In genomic region chr3:114582929-114583328, GRCh38 we compare ENCODE assay signal across 10 cellular contexts.
DNase-seq lines count a peak whose midpoint lies in the region; ATAC-seq and TF ChIP-seq lines count a peak whose summit lies in the region.
"Had no signal": no experiment of that assay in that cellular context is flagged by ENCODE, and none has a peak within 500 bp of the region (broad histone marks: within the 10 kb centered on the region; RNA-seq: fewer than 3 reads in every experiment).

No MANE protein-coding gene starts in this region.

- in situ Hi-C loops in GM13977 (cut with MboI; ENCODE audit: low pct_unique_long_range_greater_than_20kb, low sequenced_read_pairs, unreplicated experiment) = no loop called here

- peak; percentile 12 for DNase-seq in GM13977 (ENCODE audit: low spot score)
- DNase-seq in GM19238 (ENCODE audit: insufficient read length, low spot score) = peak; percentile 11
- no peak for DNase-seq in SKM-1 treated with dmso at 0.1 percent for 144 hours (lab: John Stamatoyannopoulos, UW; ENCODE audit: unreplicated experiment)
- DNase-seq in NCI-H146 (lab: John Stamatoyannopoulos, UW) = no peak
- no peak for DNase-seq in lower lobe of right lung
- DNase-seq in A172 (ENCODE audit: low spot score) = no peak
- DNase-seq: GM23248 had no signal

- H3K27ac ChIP-seq in lower lobe of right lung = no peak overlapping the region
- H3K27ac ChIP-seq: GM23248 had no signal

- no peaks in the 10 kb centered on the region for H3K27me3 ChIP-seq in lower lobe of right lung (ENCODE audit: low read depth)

- TF ChIP-seq CTCF in GM13977 (IDR thresholded peaks at IDR 0.05; ENCODE audit: extremely low read depth, insufficient read depth, missing control alignments) (no peak), lower lobe of right lung (IDR thresholded peaks at IDR 0.05) (no peak)

- H3K4me1 ChIP-seq in lower lobe of right lung = no peaks in the 10 kb centered on the region

- H3K4me3 ChIP-seq in lower lobe of right lung = no peak overlapping the region
- H3K4me3 ChIP-seq: GM23248, skin epidermis had no signal

- peak; percentile 94 for ATAC-seq in HG02642 (IDR thresholded peaks at IDR 0.05; ENCODE audit: poor library complexity, unreplicated experiment)
- peak; percentile 74 for ATAC-seq in HG03457 (IDR thresholded peaks at IDR 0.05; ENCODE audit: unreplicated experiment)
- no peak for ATAC-seq in lower lobe of right lung

- no peaks in the 10 kb centered on the region for H3K36me3 ChIP-seq in lower lobe of right lung

- intact Hi-C loops in lower lobe of right lung (cut with DNase I) = no loop called here

- no peaks in the 10 kb centered on the region for H3K9me3 ChIP-seq in lower lobe of right lung

Comparison
In these comparisons a context has a peak if more than half of its experiments do, and no peak if none do; other contexts are left out.
1. DNase-seq: peak in GM13977 (single experiment) and GM19238 (single experiment); none in SKM-1 treated with dmso at 0.1 percent for 144 hours (single experiment), NCI-H146 (single experiment), lower lobe of right lung (single experiment) and A172 (single experiment).
2. ATAC-seq: peak in HG02642 (single experiment) and HG03457 (single experiment); none in lower lobe of right lung (0 of 2).